Comparison of ENCODE assay signal across 1 cellular context in the genomic region with DNA sequence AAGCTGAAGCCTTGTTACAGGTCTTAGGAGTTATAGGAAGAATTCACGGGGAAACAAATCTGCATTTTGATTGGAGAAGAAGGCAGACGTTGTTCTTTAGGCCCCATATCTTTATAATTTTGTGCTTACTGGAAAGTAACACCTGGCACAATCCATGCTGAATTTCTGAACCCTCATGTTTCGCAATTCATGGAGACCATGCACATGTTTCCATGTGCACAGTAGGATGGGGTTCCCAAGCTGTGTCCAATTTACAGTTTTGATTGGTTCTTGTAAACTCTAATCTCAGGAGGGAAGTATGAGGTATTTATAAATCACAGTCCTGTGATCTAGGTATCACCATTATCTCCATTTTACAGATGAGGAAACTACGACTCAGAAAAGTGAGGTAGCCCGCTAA.
TF ChIP-seq lines count a peak whose summit lies in the region.

No MANE protein-coding gene starts in this region.

TF ChIP-seq in GM23338, 12 proteins besides CTCF, POLR2A, EP300 and RAD21 (continued from another document):
- TF ChIP-seq, protein P1, sequence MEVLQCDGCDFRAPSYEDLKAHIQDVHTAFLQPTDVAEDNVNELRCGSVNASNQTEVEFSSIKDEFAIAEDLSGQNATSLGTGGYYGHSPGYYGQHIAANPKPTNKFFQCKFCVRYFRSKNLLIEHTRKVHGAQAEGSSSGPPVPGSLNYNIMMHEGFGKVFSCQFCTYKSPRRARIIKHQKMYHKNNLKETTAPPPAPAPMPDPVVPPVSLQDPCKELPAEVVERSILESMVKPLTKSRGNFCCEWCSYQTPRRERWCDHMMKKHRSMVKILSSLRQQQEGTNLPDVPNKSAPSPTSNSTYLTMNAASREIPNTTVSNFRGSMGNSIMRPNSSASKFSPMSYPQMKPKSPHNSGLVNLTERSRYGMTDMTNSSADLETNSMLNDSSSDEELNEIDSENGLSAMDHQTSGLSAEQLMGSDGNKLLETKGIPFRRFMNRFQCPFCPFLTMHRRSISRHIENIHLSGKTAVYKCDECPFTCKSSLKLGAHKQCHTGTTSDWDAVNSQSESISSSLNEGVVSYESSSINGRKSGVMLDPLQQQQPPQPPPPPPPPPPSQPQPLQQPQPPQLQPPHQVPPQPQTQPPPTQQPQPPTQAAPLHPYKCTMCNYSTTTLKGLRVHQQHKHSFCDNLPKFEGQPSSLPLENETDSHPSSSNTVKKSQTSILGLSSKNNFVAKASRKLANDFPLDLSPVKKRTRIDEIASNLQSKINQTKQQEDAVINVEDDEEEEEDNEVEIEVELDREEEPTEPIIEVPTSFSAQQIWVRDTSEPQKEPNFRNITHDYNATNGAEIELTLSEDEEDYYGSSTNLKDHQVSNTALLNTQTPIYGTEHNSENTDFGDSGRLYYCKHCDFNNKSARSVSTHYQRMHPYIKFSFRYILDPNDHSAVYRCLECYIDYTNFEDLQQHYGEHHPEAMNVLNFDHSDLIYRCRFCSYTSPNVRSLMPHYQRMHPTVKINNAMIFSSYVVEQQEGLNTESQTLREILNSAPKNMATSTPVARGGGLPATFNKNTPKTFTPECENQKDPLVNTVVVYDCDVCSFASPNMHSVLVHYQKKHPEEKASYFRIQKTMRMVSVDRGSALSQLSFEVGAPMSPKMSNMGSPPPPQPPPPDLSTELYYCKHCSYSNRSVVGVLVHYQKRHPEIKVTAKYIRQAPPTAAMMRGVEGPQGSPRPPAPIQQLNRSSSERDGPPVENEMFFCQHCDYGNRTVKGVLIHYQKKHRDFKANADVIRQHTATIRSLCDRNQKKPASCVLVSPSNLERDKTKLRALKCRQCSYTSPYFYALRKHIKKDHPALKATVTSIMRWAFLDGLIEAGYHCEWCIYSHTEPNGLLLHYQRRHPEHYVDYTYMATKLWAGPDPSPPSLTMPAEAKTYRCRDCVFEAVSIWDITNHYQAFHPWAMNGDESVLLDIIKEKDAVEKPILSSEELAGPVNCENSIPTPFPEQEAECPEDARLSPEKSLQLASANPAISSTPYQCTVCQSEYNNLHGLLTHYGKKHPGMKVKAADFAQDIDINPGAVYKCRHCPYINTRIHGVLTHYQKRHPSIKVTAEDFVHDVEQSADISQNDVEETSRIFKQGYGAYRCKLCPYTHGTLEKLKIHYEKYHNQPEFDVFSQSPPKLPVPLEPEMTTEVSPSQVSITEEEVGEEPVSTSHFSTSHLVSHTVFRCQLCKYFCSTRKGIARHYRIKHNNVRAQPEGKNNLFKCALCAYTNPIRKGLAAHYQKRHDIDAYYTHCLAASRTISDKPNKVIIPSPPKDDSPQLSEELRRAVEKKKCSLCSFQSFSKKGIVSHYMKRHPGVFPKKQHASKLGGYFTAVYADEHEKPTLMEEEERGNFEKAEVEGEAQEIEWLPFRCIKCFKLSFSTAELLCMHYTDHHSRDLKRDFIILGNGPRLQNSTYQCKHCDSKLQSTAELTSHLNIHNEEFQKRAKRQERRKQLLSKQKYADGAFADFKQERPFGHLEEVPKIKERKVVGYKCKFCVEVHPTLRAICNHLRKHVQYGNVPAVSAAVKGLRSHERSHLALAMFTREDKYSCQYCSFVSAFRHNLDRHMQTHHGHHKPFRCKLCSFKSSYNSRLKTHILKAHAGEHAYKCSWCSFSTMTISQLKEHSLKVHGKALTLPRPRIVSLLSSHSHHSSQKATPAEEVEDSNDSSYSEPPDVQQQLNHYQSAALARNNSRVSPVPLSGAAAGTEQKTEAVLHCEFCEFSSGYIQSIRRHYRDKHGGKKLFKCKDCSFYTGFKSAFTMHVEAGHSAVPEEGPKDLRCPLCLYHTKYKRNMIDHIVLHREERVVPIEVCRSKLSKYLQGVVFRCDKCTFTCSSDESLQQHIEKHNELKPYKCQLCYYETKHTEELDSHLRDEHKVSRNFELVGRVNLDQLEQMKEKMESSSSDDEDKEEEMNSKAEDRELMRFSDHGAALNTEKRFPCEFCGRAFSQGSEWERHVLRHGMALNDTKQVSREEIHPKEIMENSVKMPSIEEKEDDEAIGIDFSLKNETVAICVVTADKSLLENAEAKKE (CRISPR knock-in tag; IDR thresholded peaks at IDR 0.05) = no peak
- TF ChIP-seq POLR2AphosphoS5 (IDR thresholded peaks at IDR 0.05; ENCODE audit: low read depth) (no peak), STAT1 (IDR thresholded peaks at IDR 0.05; ENCODE audit: unreplicated experiment) (no peak), EZH2phosphoT487 (IDR thresholded peaks at IDR 0.05; ENCODE audit: unreplicated experiment) (no peak), JUNB (IDR thresholded peaks at IDR 0.05; ENCODE audit: unreplicated experiment) (no peak), EZH2 (IDR thresholded peaks at IDR 0.05; ENCODE audit: low read depth, unreplicated experiment) (no peak), ZNF114 (CRISPR knock-in tag; IDR thresholded peaks at IDR 0.05) (no peak), CREB1 (CRISPR knock-in tag; IDR thresholded peaks at IDR 0.05; ENCODE audit: low read depth) (no peak), NANOG (IDR thresholded peaks at IDR 0.05; ENCODE audit: borderline replicate concordance) (no peak)
- TF ChIP-seq, protein P2, sequence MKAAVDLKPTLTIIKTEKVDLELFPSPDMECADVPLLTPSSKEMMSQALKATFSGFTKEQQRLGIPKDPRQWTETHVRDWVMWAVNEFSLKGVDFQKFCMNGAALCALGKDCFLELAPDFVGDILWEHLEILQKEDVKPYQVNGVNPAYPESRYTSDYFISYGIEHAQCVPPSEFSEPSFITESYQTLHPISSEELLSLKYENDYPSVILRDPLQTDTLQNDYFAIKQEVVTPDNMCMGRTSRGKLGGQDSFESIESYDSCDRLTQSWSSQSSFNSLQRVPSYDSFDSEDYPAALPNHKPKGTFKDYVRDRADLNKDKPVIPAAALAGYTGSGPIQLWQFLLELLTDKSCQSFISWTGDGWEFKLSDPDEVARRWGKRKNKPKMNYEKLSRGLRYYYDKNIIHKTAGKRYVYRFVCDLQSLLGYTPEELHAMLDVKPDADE (IDR thresholded peaks at IDR 0.05) = no peak
TF ChIP-seq in GM23338: peak in this region for 0.
